22 cellular contexts compared by ENCODE assay signal in genomic region chr12:109289004-109289403, GRCh38. TPM values are rescaled to one million over a fixed set of nuclear protein-coding genes. Genes with fewer than 3 reads are reported as not detected.
DNase-seq lines count a peak whose midpoint lies in the region; ATAC-seq, FAIRE-seq and TF ChIP-seq lines count a peak whose summit lies in the region.
"Had no signal": no experiment of that assay in that cellular context is flagged by ENCODE, and none has a peak within 500 bp of the region (broad histone marks: within the 10 kb centered on the region; RNA-seq: fewer than 3 reads in every experiment).

No MANE protein-coding gene starts in this region.

- H3K36me3 ChIP-seq in HepG2 (replicated peaks in 1 of 2; ENCODE audit: control insufficient read depth in 1 of 2, insufficient read depth in 2 of 2, low read length in 2 of 2) = no peaks in the 10 kb centered on the region

- peaks cover 0 to 4% of the 10 kb centered on the region in 2 experiments; a peak in 1 of 5 replicates for H3K27me3 ChIP-seq in HepG2 (ENCODE audit: control insufficient read depth in 1 of 2, insufficient read depth in 2 of 2, low read length in 2 of 2)

- BruUV-seq in HepG2 (replicated peaks; lab: Mats Ljungman, UMichigan) = no TSS peak

- 46% methylated on average over 4 of the region's 4 CpGs for WGBS in HepG2 (ENCODE audit: low lambda C conversion rate)

- no peak for TF ChIP-seq RAD21 in HepG2 (CRISPR knock-in tag; IDR thresholded peaks at IDR 0.05)

- H3K9me3 ChIP-seq in HepG2 (ENCODE audit: low read length) = no peaks in the 10 kb centered on the region

- no peak overlapping the region for H3K4me3 ChIP-seq in LNCaP clone FGC (ENCODE audit: low read depth, low read length)
- H3K4me3 ChIP-seq in HepG2 (replicated peaks in 1 of 3; ENCODE audit: insufficient read depth in 1 of 3, low read depth in 2 of 3, low read length in 3 of 3) = no peak overlapping the region

- H4K20me1 ChIP-seq in HepG2 (ENCODE audit: insufficient read depth, low read length) = no peaks in the 10 kb centered on the region

- H2AFZ ChIP-seq in HepG2 (ENCODE audit: low read length) = no peak overlapping the region

- H3K4me2 ChIP-seq in HepG2 (ENCODE audit: low read depth, low read length) = no peak overlapping the region

- FAIRE-seq in HepG2 (lab: Jason Lieb, UNC) = no peak
- FAIRE-seq: G401.6, GM19239 had no signal

- intact Hi-C loops in HepG2 (cut with micrococcal nuclease; ENCODE audit: unreplicated experiment) = no loop called here

- ATAC-seq in HepG2 (no peak), GM18502 (IDR thresholded peaks at IDR 0.05; ENCODE audit: poor library complexity, unreplicated experiment) (no peak)

- peaks cover 2% of the 10 kb centered on the region for H3K4me1 ChIP-seq in HepG2 (ENCODE audit: insufficient read depth, low read length)

- TF ChIP-seq CTCF in LNCaP clone FGC (IDR thresholded peaks at IDR 0.05; ENCODE audit: control insufficient read depth, extremely low read depth, insufficient read depth) (no peak), HepG2 (CRISPR knock-in tag; IDR thresholded peaks at IDR 0.05) (no peak)

- CTCF ChIA-PET in HepG2 (lab: Yijun Ruan, JAX; ENCODE audit: low intra/inter-chr PET ratio, low total read pairs) = no interaction called here

- POLR2A ChIA-PET in HepG2 (lab: Yijun Ruan, JAX) = no interaction called here

- in situ Hi-C loops in HepG2 (cut with HindIII; ENCODE audit: extremely low pct_ligation_motif_present, low pct_unique_long_range_greater_than_20kb) = no loop called here

- TF ChIP-seq POLR2A in HepG2 (IDR thresholded peaks at IDR 0.05; ENCODE audit: insufficient read depth in 1 of 2, low read depth in 2 of 2, low read length in 2 of 2) = no peak

- TF ChIP-seq EP300 in HepG2 (IDR thresholded peaks at IDR 0.05; ENCODE audit: low read depth in 2 of 2, low read length in 2 of 2) (no peak), HepG2 (CRISPR knock-in tag; IDR thresholded peaks at IDR 0.05; ENCODE audit: borderline replicate concordance) (no peak)

- no peak overlapping the region for H3K9ac ChIP-seq in HepG2 (ENCODE audit: insufficient read depth, low read depth, low read length)

- H3K79me2 ChIP-seq in HepG2 (ENCODE audit: insufficient read depth, low read length) = no peaks in the 10 kb centered on the region

- H3K27ac ChIP-seq in HepG2 (ENCODE audit: extremely low read length, insufficient read depth, low read length) = no peak overlapping the region

- DNase-seq in DMS 273 treated with DMSO at 0.1 percent for 48 hours (lab: John Stamatoyannopoulos, UW) (peak; percentile 65), LNCaP clone FGC (ENCODE audit: low read depth) (peak; percentile 43), NCI-H69 (lab: John Stamatoyannopoulos, UW) (peak; percentile 26), HepG2 (ENCODE audit: low spot score) (no peak), NCI-H1092 treated with DMSO at 0.1 percent for 48 hours (lab: John Stamatoyannopoulos, UW) (no peak), dedifferentiated amniotic fluid mesenchymal stem cell (ENCODE audit: extremely low spot score) (no peak)
- DNase-seq: CD4-positive, CD25-positive, alpha-beta regulatory T cell; IMR-90; NCI-H1417 treated with DMSO at 0.1 percent for 48 hours; NCI-H1930; NCI-H748 treated with DMSO at 0.1 percent for 48 hours; SHP77 had no signal

RNA-seq across cellular contexts. Expression of gene FOXN4, which starts 20.1 kb away (rescaled TPM):
- 0.11 and 0.13 TPM in 2 replicates for total RNA-seq in HepG2 (2016; rRNA removed; fragmentation: Illumina TruSeq; extraction: Trizol)
- not detected in 2 replicates for total RNA-seq in HepG2 (2016; cell fraction: cytosol; rRNA removed; fragmentation: Illumina TruSeq; extraction: Trizol; ENCODE audit: low read depth)
- total RNA-seq in HepG2 (2016; cell fraction: insoluble cytoplasmic fraction; rRNA removed; fragmentation: Illumina TruSeq; extraction: Trizol) = 0.04 and 0.12 TPM in 2 replicates
- 0.14 and 0.22 TPM in 2 replicates for total RNA-seq in HepG2 (2016; cell fraction: membrane; rRNA removed; fragmentation: Illumina TruSeq; extraction: Trizol)
- not detected in 2 replicates for total RNA-seq in HepG2 (2016; cell fraction: nucleus; rRNA removed; fragmentation: Illumina TruSeq; extraction: Trizol)
- polyA plus RNA-seq in HepG2 (2011; rRNA removed) = not detected in 2 replicates
- not detected in 2 replicates for polyA plus RNA-seq in HepG2 (2011; cell fraction: cytosol; rRNA removed)
- 0.13 TPM in 1 of 2 replicates, not detected in the other for polyA plus RNA-seq in HepG2 (2011; cell fraction: nucleus; rRNA removed)
- not detected in 2 replicates for polyA plus RNA-seq in HepG2 (2012)
- polyA plus RNA-seq in HepG2 (2016; cell fraction: cytosol; fragmentation: Illumina TruSeq; extraction: Trizol; ENCODE audit: low read depth) = 0.03 TPM in 1 of 2 replicates, not detected in the other
- 0.21 and 0.37 TPM in 2 replicates for polyA plus RNA-seq in HepG2 (2016; cell fraction: insoluble cytoplasmic fraction; fragmentation: Illumina TruSeq; extraction: Trizol; ENCODE audit: low read depth)
- 0.07 TPM in 2 replicates for polyA plus RNA-seq in HepG2 (2016; cell fraction: membrane; fragmentation: Illumina TruSeq; extraction: Trizol; ENCODE audit: low read depth)
- 0.41 TPM in 1 of 2 replicates, not detected in the other for polyA plus RNA-seq in HepG2 (2016; cell fraction: nucleus; fragmentation: Illumina TruSeq; extraction: Trizol; ENCODE audit: insufficient read depth, low read depth)
- polyA minus RNA-seq in HepG2 (2011; rRNA and poly(A)+ RNA removed; ENCODE audit: low replicate concordance) = 0.33 TPM in 1 of 2 replicates, not detected in the other
- not detected in 2 replicates for polyA minus RNA-seq in HepG2 (2011; cell fraction: cytosol; rRNA and poly(A)+ RNA removed)
- not detected in 2 replicates for polyA minus RNA-seq in HepG2 (2011; cell fraction: nucleus; rRNA and poly(A)+ RNA removed)
- total RNA-seq: CD4-positive, CD25-positive, alpha-beta regulatory T cell; H4; HT1080; IMR-90; MCF 10A; NCI-H460; RPMI7951 had no signal
- polyA plus RNA-seq: BJ, IMR-90 had no signal

RNA-seq across cellular contexts. Expression of gene MYO1H, which starts 58.7 kb away (rescaled TPM):
- not detected in 2 replicates for total RNA-seq in HepG2 (2016; rRNA removed; fragmentation: Illumina TruSeq; extraction: Trizol)
- not detected in 2 replicates for total RNA-seq in HepG2 (2016; cell fraction: cytosol; rRNA removed; fragmentation: Illumina TruSeq; extraction: Trizol; ENCODE audit: low read depth)
- not detected in 2 replicates for total RNA-seq in HepG2 (2016; cell fraction: insoluble cytoplasmic fraction; rRNA removed; fragmentation: Illumina TruSeq; extraction: Trizol)
- total RNA-seq in HepG2 (2016; cell fraction: membrane; rRNA removed; fragmentation: Illumina TruSeq; extraction: Trizol) = not detected in 2 replicates
- not detected in 2 replicates for total RNA-seq in HepG2 (2016; cell fraction: nucleus; rRNA removed; fragmentation: Illumina TruSeq; extraction: Trizol)
- polyA plus RNA-seq in HepG2 (2011; rRNA removed) = not detected in 2 replicates
- not detected in 2 replicates for polyA plus RNA-seq in HepG2 (2011; cell fraction: cytosol; rRNA removed)
- polyA plus RNA-seq in HepG2 (2011; cell fraction: nucleus; rRNA removed) = not detected in 2 replicates
- polyA plus RNA-seq in HepG2 (2012) = not detected in 2 replicates
- polyA plus RNA-seq in HepG2 (2016; cell fraction: cytosol; fragmentation: Illumina TruSeq; extraction: Trizol; ENCODE audit: low read depth) = not detected in 2 replicates
- not detected in 2 replicates for polyA plus RNA-seq in HepG2 (2016; cell fraction: insoluble cytoplasmic fraction; fragmentation: Illumina TruSeq; extraction: Trizol; ENCODE audit: low read depth)
- not detected in 2 replicates for polyA plus RNA-seq in HepG2 (2016; cell fraction: membrane; fragmentation: Illumina TruSeq; extraction: Trizol; ENCODE audit: low read depth)
- not detected in 2 replicates for polyA plus RNA-seq in HepG2 (2016; cell fraction: nucleus; fragmentation: Illumina TruSeq; extraction: Trizol; ENCODE audit: insufficient read depth, low read depth)
- not detected in 2 replicates for polyA minus RNA-seq in HepG2 (2011; rRNA and poly(A)+ RNA removed; ENCODE audit: low replicate concordance)
- polyA minus RNA-seq in HepG2 (2011; cell fraction: cytosol; rRNA and poly(A)+ RNA removed) = not detected in 2 replicates
- polyA minus RNA-seq in HepG2 (2011; cell fraction: nucleus; rRNA and poly(A)+ RNA removed) = not detected in 2 replicates
- total RNA-seq: CD4-positive, CD25-positive, alpha-beta regulatory T cell; Daoy; H4; HT1080; IMR-90; MCF 10A; NCI-H460; RPMI7951 had no signal
- polyA plus RNA-seq: BJ, IMR-90 had no signal

Comparison
In these comparisons a context has a peak if more than half of its experiments do, and no peak if none do; other contexts are left out.
1. DNase-seq: peak in DMS 273 treated with DMSO at 0.1 percent for 48 hours (single experiment), LNCaP clone FGC (single experiment) and NCI-H69 (single experiment); none in HepG2 (single experiment), NCI-H1092 treated with DMSO at 0.1 percent for 48 hours (single experiment) and dedifferentiated amniotic fluid mesenchymal stem cell (single experiment).